ENCODE assay signal across 8 cellular contexts in genomic region chr2:168490916-168491605, GRCh38.
DNase-seq lines count a peak whose midpoint lies in the region; ATAC-seq lines count a peak whose summit lies in the region.

No MANE protein-coding gene starts in this region.

- CTCF ChIA-PET in activated naive CD4-positive, alpha-beta T cell treated with anti-CD3 and anti-CD28 coated beads, Interleukin-2, amount 10 ng/mL, durations not matched to agents 7 days and 5 days (lab: Charles Lee) = no interaction called here

- peak overlapping the region; percentile 39 for H3K4me3 ChIP-seq in BLaER1

- ATAC-seq in HG02884 (IDR thresholded peaks at IDR 0.05; ENCODE audit: unreplicated experiment) (peak; percentile 18), HG03159 (IDR thresholded peaks at IDR 0.05; ENCODE audit: unreplicated experiment) (no peak)

- H3K27ac ChIP-seq in BLaER1 = peak overlapping the region; percentile 78

- no peaks in the 10 kb centered on the region for H3K27me3 Mint-ChIP-seq in activated naive CD4-positive, alpha-beta T cell treated with anti-CD3 and anti-CD28 coated beads, Interleukin-2, amount 10 ng/mL, durations not matched to agents 7 days and 5 days

- H3K36me3 Mint-ChIP-seq in activated naive CD4-positive, alpha-beta T cell treated with anti-CD3 and anti-CD28 coated beads, Interleukin-2, amount 10 ng/mL, durations not matched to agents 7 days and 5 days = peaks cover 21% of the 10 kb centered on the region

- H3K9ac ChIP-seq in BLaER1 = peak overlapping the region; percentile 75

- H3K27me3 ChIP-seq in BLaER1 = no peaks in the 10 kb centered on the region

- H3K4me1 ChIP-seq in BLaER1 = peaks cover 31% of the 10 kb centered on the region

- H3K4me1 Mint-ChIP-seq in activated naive CD4-positive, alpha-beta T cell treated with anti-CD3 and anti-CD28 coated beads, Interleukin-2, amount 10 ng/mL, durations not matched to agents 7 days and 5 days = peaks cover 50% of the 10 kb centered on the region

- peak overlapping the region; percentile 84 for H3K27ac Mint-ChIP-seq in activated naive CD4-positive, alpha-beta T cell treated with anti-CD3 and anti-CD28 coated beads, Interleukin-2, amount 10 ng/mL, durations not matched to agents 7 days and 5 days

- peaks cover 31% of the 10 kb centered on the region for H3K9me3 ChIP-seq in BLaER1

- peak overlapping the region; percentile 63 for H3K4me3 Mint-ChIP-seq in activated naive CD4-positive, alpha-beta T cell treated with anti-CD3 and anti-CD28 coated beads, Interleukin-2, amount 10 ng/mL, durations not matched to agents 7 days and 5 days

- H4K20me1 ChIP-seq in BLaER1 = no peaks in the 10 kb centered on the region

- H3K36me3 ChIP-seq in BLaER1 = peaks cover 35% of the 10 kb centered on the region

- peak; percentile 28 for DNase-seq in activated naive CD4-positive, alpha-beta T cell treated with anti-CD3 and anti-CD28 coated beads, Interleukin-2, amount 10 ng/mL, durations not matched to agents 7 days and 5 days
- peak; percentile 40 for DNase-seq in medulla oblongata (ENCODE audit: extremely low spot score)
- no peak for DNase-seq in NCI-H2196 (lab: John Stamatoyannopoulos, UW; ENCODE audit: unreplicated experiment)
- no peak for DNase-seq in DMS114 treated with DMSO at 0.1 percent for 48 hours (lab: John Stamatoyannopoulos, UW; ENCODE audit: unreplicated experiment)
- no peak for DNase-seq in NCI-H1417 treated with DMSO at 0.1 percent for 48 hours (lab: John Stamatoyannopoulos, UW)

- H3K9me3 Mint-ChIP-seq in activated naive CD4-positive, alpha-beta T cell treated with anti-CD3 and anti-CD28 coated beads, Interleukin-2, amount 10 ng/mL, durations not matched to agents 7 days and 5 days = peaks cover 9% of the 10 kb centered on the region

- H3K4me2 ChIP-seq in BLaER1 = peak overlapping the region; percentile 90

Comparison
In these comparisons a context has a peak if more than half of its experiments do, and no peak if none do; other contexts are left out.
1. DNase-seq: peak in activated naive CD4-positive, alpha-beta T cell treated with anti-CD3 and anti-CD28 coated beads, Interleukin-2, amount 10 ng/mL, durations not matched to agents 7 days and 5 days (single experiment) and medulla oblongata (single experiment); none in NCI-H2196 (single experiment), DMS114 treated with DMSO at 0.1 percent for 48 hours (single experiment) and NCI-H1417 treated with DMSO at 0.1 percent for 48 hours (single experiment).